ENCODE assay signal across 22 cellular contexts in the genomic region with DNA sequence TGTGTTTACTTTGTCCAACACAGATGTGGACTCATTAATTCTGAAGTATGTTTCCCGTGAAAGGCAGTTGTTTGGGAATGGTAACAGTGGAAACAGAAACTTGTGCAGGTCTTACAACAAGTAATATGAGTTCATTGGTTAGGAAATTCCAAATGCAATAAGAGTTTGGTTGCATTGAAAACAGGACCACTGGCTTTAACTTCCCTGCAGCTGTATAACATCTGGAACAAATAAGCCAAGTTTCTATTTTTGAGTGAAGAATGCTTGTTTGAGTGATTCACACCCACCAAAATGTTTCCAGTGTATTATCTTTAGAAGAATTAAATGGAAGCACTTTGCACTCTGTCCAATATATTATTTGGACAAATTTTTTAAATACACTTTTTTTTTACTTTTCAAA.
A peak's percentile ranks its signal among the peaks of the same experiment; 100 is the strongest.
DNase-seq lines count a peak whose midpoint lies in the region; ATAC-seq and TF ChIP-seq lines count a peak whose summit lies in the region.
"Had no signal": no experiment of that assay in that cellular context is flagged by ENCODE, and none has a peak within 500 bp of the region (broad histone marks: within the 10 kb centered on the region; RNA-seq: fewer than 3 reads in every experiment).

No MANE protein-coding gene starts in this region.

- no peak overlapping the region for H3K9ac ChIP-seq in GM23248

- ATAC-seq in naive thymus-derived CD4-positive, alpha-beta T cell: no peak
- ATAC-seq: HCT116, Right ventricle myocardium inferior had no signal

- peak overlapping the region; percentile 32 for H3K4me2 ChIP-seq in GM23248 (ENCODE audit: unreplicated experiment)

- H3K9me2 ChIP-seq in GM23248 (ENCODE audit: insufficient read depth): no peaks in the 10 kb centered on the region

- in situ Hi-C loops in GM23248 (cut with MboI): no loop called here

- WGBS in GM23248 (ENCODE audit: low coverage in 1 of 2, low lambda C conversion rate in 2 of 2, missing lambda C conversion rate in 2 of 2), 2 experiments: 0 to 3% methylated on average over 1 of the region's 1 CpG

- H3K27ac Mint-ChIP-seq in naive thymus-derived CD4-positive, alpha-beta T cell: no peak overlapping the region
- H3K27ac Mint-ChIP-seq: CD4-positive, alpha-beta T cell had no signal

- no peak for TF ChIP-seq CTCF in AG09319 (IDR thresholded peaks at IDR 0.05; ENCODE audit: low read depth, low read length)
- no peak for TF ChIP-seq CTCF in Peyer's patch (IDR thresholded peaks at IDR 0.05)

- POLR2A ChIA-PET in naive thymus-derived CD4-positive, alpha-beta T cell (lab: Charles Lee): no interaction called here

- no peaks in the 10 kb centered on the region for H3K4me1 Mint-ChIP-seq in naive thymus-derived CD4-positive, alpha-beta T cell

- H3K4me1 ChIP-seq in GM23248 (ENCODE audit: insufficient read depth): peaks cover 20% of the 10 kb centered on the region
- no peaks in the 10 kb centered on the region for H3K4me1 ChIP-seq in naive thymus-derived CD4-positive, alpha-beta T cell (ENCODE audit: control insufficient read depth in 2 of 2, insufficient read depth in 2 of 2, low read length in 2 of 2)
- no peaks in the 10 kb centered on the region for H3K4me1 ChIP-seq in Peyer's patch
- H3K4me1 ChIP-seq: BE2C had no signal

- H3K79me2 ChIP-seq in GM23248 (ENCODE audit: insufficient read depth): no peaks in the 10 kb centered on the region

- H3K9me3 ChIP-seq in GM23248 (ENCODE audit: low read depth) (no peaks in the 10 kb centered on the region), Peyer's patch (no peaks in the 10 kb centered on the region)
- no peaks in the 10 kb centered on the region for H3K9me3 ChIP-seq in naive thymus-derived CD4-positive, alpha-beta T cell (ENCODE audit: control insufficient read depth in 2 of 3, low read length in 3 of 3)
- H3K9me3 ChIP-seq: BE2C had no signal

- H3K27me3 ChIP-seq in GM23248 (replicated peaks; ENCODE audit: insufficient read depth) (no peaks in the 10 kb centered on the region), Peyer's patch (no peaks in the 10 kb centered on the region)
- H3K27me3 ChIP-seq in naive thymus-derived CD4-positive, alpha-beta T cell (ENCODE audit: control insufficient read depth in 2 of 2, insufficient read depth in 2 of 2, low read length in 2 of 2): no peaks in the 10 kb centered on the region
- H3K27me3 ChIP-seq: BE2C had no signal

- H3F3A ChIP-seq in GM23248 (ENCODE audit: insufficient read depth): no peaks in the 10 kb centered on the region

- H3K36me3 ChIP-seq in GM23248 (ENCODE audit: low read depth) (no peaks in the 10 kb centered on the region), Peyer's patch (no peaks in the 10 kb centered on the region)
- H3K36me3 ChIP-seq in naive thymus-derived CD4-positive, alpha-beta T cell (ENCODE audit: control insufficient read depth in 2 of 3, insufficient read depth in 3 of 3, low read length in 3 of 3): no peaks in the 10 kb centered on the region
- H3K36me3 ChIP-seq: BE2C had no signal

- no peak overlapping the region for H2AFZ ChIP-seq in GM23248

- no peak overlapping the region for H3K27ac ChIP-seq in GM23248
- no peak overlapping the region for H3K27ac ChIP-seq in naive thymus-derived CD4-positive, alpha-beta T cell (ENCODE audit: low read depth, low read length)
- H3K27ac ChIP-seq in Peyer's patch: no peak overlapping the region

- peaks cover 0 to 1% (median 0%) of the 10 kb centered on the region in 11 donors for H3K9me3 Mint-ChIP-seq in naive thymus-derived CD4-positive, alpha-beta T cell
- H3K9me3 Mint-ChIP-seq: CD4-positive, alpha-beta T cell had no signal

- intact Hi-C loops in naive thymus-derived CD4-positive, alpha-beta T cell (cut with micrococcal nuclease): no loop called here

- TF ChIP-seq POLR2A in Peyer's patch (IDR thresholded peaks at IDR 0.05): no peak

- no peak overlapping the region for H3K4me3 Mint-ChIP-seq in naive thymus-derived CD4-positive, alpha-beta T cell
- H3K4me3 Mint-ChIP-seq: CD4-positive, alpha-beta T cell had no signal

- no peaks in the 10 kb centered on the region for H4K20me1 ChIP-seq in GM23248 (ENCODE audit: insufficient read depth)

- CTCF ChIA-PET in naive thymus-derived CD4-positive, alpha-beta T cell (lab: Charles Lee): no interaction called here

- peaks cover 0 to 20% (median 8%) of the 10 kb centered on the region in 5 donors for H3K27me3 Mint-ChIP-seq in naive thymus-derived CD4-positive, alpha-beta T cell

- DNase-seq in AG09319 (ENCODE audit: extremely low read depth, low read depth) (peak; percentile 43), GM23248 (peak; percentile 24), dedifferentiated amniotic fluid mesenchymal stem cell (ENCODE audit: extremely low spot score) (peak; percentile 62), fibroblast of the conjunctiva (ENCODE audit: low read depth) (peak; percentile 4), CD1c-positive myeloid dendritic cell (ENCODE audit: extremely low spot score) (no peak), NCI-H2029 treated with DMSO at 0.1 percent for 48 hours (lab: John Stamatoyannopoulos, UW) (no peak), Peyer's patch (no peak)
- DNase-seq in naive thymus-derived CD4-positive, alpha-beta T cell: no peak
- DNase-seq: 8988T; BE2C; CD4-positive, alpha-beta T cell; COR-L47; DMS79 treated with DMSO at 0.1 percent for 48 hours; Karpas-422; NCI-H1694; NCI-H2081 treated with DMSO at 0.1 percent for 48 hours; NCI-H2171 treated with DMSO at 0.1 percent for 48 hours; NCI-H524 treated with DMSO at 0.1 percent for 48 hours; NCI-H82; OCI-M1 had no signal

- H3K36me3 Mint-ChIP-seq in naive thymus-derived CD4-positive, alpha-beta T cell: no peaks in the 10 kb centered on the region

- H3K4me3 ChIP-seq in GM23248 (no peak overlapping the region), Peyer's patch (no peak overlapping the region)
- no peak overlapping the region for H3K4me3 ChIP-seq in naive thymus-derived CD4-positive, alpha-beta T cell (ENCODE audit: low read length)

Comparison
In these comparisons a context has a peak if more than half of its experiments do, and no peak if none do; other contexts are left out.
1. DNase-seq: peak in AG09319 (single experiment), GM23248 (single experiment), dedifferentiated amniotic fluid mesenchymal stem cell (single experiment) and fibroblast of the conjunctiva (single experiment); none in naive thymus-derived CD4-positive, alpha-beta T cell (0 of 9), CD1c-positive myeloid dendritic cell (single experiment), NCI-H2029 treated with DMSO at 0.1 percent for 48 hours (single experiment) and Peyer's patch (0 of 3).